Comparison of ENCODE assay signal across 8 cellular contexts in the genomic region with DNA sequence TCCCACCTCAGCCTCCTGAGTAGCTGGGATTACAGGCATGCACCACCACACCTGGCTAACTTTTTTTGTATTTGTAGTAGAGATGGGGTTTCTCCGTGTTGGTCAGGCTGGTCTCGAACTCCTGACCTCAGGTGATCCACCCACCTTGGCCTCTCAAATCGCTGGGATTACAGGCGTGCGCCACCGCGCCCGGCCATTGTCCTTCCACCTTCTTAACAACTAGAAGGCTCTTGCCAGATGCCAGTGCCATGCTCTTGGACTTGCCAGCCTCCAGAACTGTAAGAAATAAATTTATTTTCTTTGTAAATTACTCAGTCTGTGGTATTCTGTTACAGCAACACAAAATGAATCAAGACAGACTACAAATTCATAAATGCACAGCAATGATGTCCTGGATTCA. TPM values are rescaled to one million over a fixed set of nuclear protein-coding genes. Genes with fewer than 3 reads are reported as not detected.
"Had no signal": no experiment of that assay in that cellular context is flagged by ENCODE, and none has a peak within 500 bp of the region (broad histone marks: within the 10 kb centered on the region; RNA-seq: fewer than 3 reads in every experiment).

No MANE protein-coding gene starts in this region.

RNA-seq across cellular contexts. Expression of gene PRDM13, which starts 11.9 kb away (rescaled TPM):
- total RNA-seq: PC-3, PC-9, Peyer's patch, Right ventricle myocardium inferior, Right ventricle myocardium superior, RPMI7951, SJCRH30, SJSA1 had no signal
